ENCODE assay signal across 11 cellular contexts in the genomic region with DNA sequence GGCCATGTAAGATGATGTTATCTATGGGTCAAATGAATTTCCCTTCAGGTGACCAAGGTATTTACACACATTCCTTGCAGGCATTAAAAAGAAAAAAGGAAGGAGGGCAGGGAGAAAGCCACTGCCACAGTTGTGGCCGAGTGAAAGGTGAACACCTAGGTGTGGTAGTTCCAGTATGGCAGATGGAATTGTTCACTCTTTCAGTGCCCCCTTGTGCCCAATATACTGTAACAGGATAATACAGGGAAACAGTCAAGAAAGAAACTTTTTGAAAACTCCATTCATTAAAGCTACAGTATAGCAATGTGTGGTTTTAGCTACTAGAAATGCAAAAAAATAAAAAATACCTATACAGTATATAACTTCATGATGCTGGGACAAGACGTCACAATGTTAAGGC. TPM values are rescaled to one million over a fixed set of nuclear protein-coding genes. Genes with fewer than 3 reads are reported as not detected.
DNase-seq lines count a peak whose midpoint lies in the region; FAIRE-seq and TF ChIP-seq lines count a peak whose summit lies in the region.
"Had no signal": no experiment of that assay in that cellular context is flagged by ENCODE, and none has a peak within 500 bp of the region (broad histone marks: within the 10 kb centered on the region; RNA-seq: fewer than 3 reads in every experiment).

No MANE protein-coding gene starts in this region.

- H3K4me1 ChIP-seq in H9 (ENCODE audit: insufficient read depth, low read length): peaks cover 6% of the 10 kb centered on the region; the same call in 1 of the 2 replicates
- H3K4me1 ChIP-seq in kidney (ENCODE audit: control insufficient read depth in 1 of 2, insufficient read depth in 1 of 2, low read depth in 1 of 2, low read length in 2 of 2): no peaks in the 10 kb centered on the region
- H3K4me1 ChIP-seq: Peyer's patch had no signal

- no peak overlapping the region for H2BK20ac ChIP-seq in H9 (ENCODE audit: low read depth, low read length, poor library complexity, severe bottlenecking)

- H3K4me1 Mint-ChIP-seq in H9: peaks cover 28 to 30% of the 10 kb centered on the region in 2 experiments

- H3K27me3 ChIP-seq in H9 (ENCODE audit: insufficient read depth, low read length): no peaks in the 10 kb centered on the region
- H3K27me3 ChIP-seq: Peyer's patch had no signal

- no peak overlapping the region for H2BK5ac ChIP-seq in H9 (ENCODE audit: insufficient read length, low read length)

- in situ Hi-C loops in astrocyte of the cerebellum (cut with HindIII; ENCODE audit: low sequenced_read_pairs): no loop called here

- H3K9me3 ChIP-seq in H9 (ENCODE audit: control insufficient read depth, low read depth, low read length): no peaks in the 10 kb centered on the region
- no peaks in the 10 kb centered on the region for H3K9me3 ChIP-seq in kidney (ENCODE audit: control insufficient read depth in 1 of 2, low read length in 2 of 2)
- H3K9me3 ChIP-seq: Peyer's patch had no signal

- no peak overlapping the region for H3K18ac ChIP-seq in H9 (ENCODE audit: insufficient read length, low read depth, low read length)

- H4K8ac ChIP-seq in H9 (replicated peaks; ENCODE audit: insufficient read length, low read depth, low read length): no peak overlapping the region

- H3K9me3 Mint-ChIP-seq in H9: peaks cover 6 to 7% of the 10 kb centered on the region in 2 experiments; a peak in 3 of 5 replicates

- no peak overlapping the region for H3K27ac Mint-ChIP-seq in H9

- no peaks in the 10 kb centered on the region for H4K20me1 ChIP-seq in H9 (ENCODE audit: control insufficient read depth, insufficient read depth, insufficient read length)

- intact Hi-C loops in kidney (cut with DNase I): no loop called here

- H3K4me2 ChIP-seq in H9 (ENCODE audit: insufficient read depth, insufficient read length, low read length): no peak overlapping the region

- H4K5ac ChIP-seq in H9 (ENCODE audit: insufficient read length, low read depth, low read length): no peak overlapping the region

- DNase-seq in AG10803 (ENCODE audit: low read depth): no peak
- no peak for DNase-seq in H9
- DNase-seq in astrocyte of the cerebellum (ENCODE audit: low read depth): no peak
- no peak for DNase-seq in kidney
- DNase-seq in NCI-H510A (lab: John Stamatoyannopoulos, UW): no peak
- no peak for DNase-seq in OCI-M1 (lab: John Stamatoyannopoulos, UW)
- no peak for DNase-seq in RKO (ENCODE audit: low spot score)
- no peak for DNase-seq in kidney glomerular epithelial cell (lab: John Stamatoyannopoulos, UW)
- DNase-seq: activated naive CD4-positive, alpha-beta T cell; Kasumi-1; Peyer's patch had no signal

- H3K4me3 Mint-ChIP-seq in H9: no peak overlapping the region

- H3T11ph ChIP-seq in H9 (ENCODE audit: low read length): no peak overlapping the region

- peak; percentile 19; the same call in 1 of the 2 replicates for TF ChIP-seq CTCF in AG10803 (conservative IDR thresholded peaks at IDR 0.05; ENCODE audit: low read length)
- TF ChIP-seq CTCF in H9 (conservative IDR thresholded peaks at IDR 0.05): peak; percentile 40; the same call in 2 of the 3 replicates
- peak; percentile 22 for TF ChIP-seq CTCF in astrocyte of the cerebellum (IDR thresholded peaks at IDR 0.05; ENCODE audit: low read depth, low read length, missing control alignments)
- TF ChIP-seq CTCF in kidney (IDR thresholded peaks at IDR 0.05; ENCODE audit: borderline replicate concordance, extremely low read depth, insufficient read depth): peak; percentile 31

- no CpG with 5 or more reads among the region's 2 CpGs for WGBS in H9 (ENCODE audit: extremely low coverage, insufficient read length, low lambda C conversion rate)

- H3K4me3 ChIP-seq in AG10803 (ENCODE audit: low read length) (no peak overlapping the region), astrocyte of the cerebellum (ENCODE audit: low read depth, low read length) (no peak overlapping the region), kidney (ENCODE audit: low read length in 2 of 2) (no peak overlapping the region)
- H3K4me3 ChIP-seq: Peyer's patch had no signal

- no peak overlapping the region for H2BK120ac ChIP-seq in H9 (ENCODE audit: low read depth, low read length, poor library complexity, severe bottlenecking)

- no peak overlapping the region for H2AK5ac ChIP-seq in H9 (ENCODE audit: insufficient read length, low read length)

- H2BK15ac ChIP-seq in H9 (ENCODE audit: low read depth, low read length): no peak overlapping the region

- H3K27me3 Mint-ChIP-seq in H9 (ENCODE audit: low read depth): peaks cover 4% of the 10 kb centered on the region

- peaks cover 0 to 3% (median 3%) of the 10 kb centered on the region in 3 experiments; a peak in 3 of 7 replicates for H3K36me3 Mint-ChIP-seq in H9 (ENCODE audit: insufficient read depth in 1 of 3, low read depth in 3 of 3)

- no peak overlapping the region for H3K23ac ChIP-seq in H9 (ENCODE audit: insufficient read length, low read depth, low read length)

- H3K4ac ChIP-seq in H9 (ENCODE audit: low read depth, low read length): no peak overlapping the region

- H3K27ac ChIP-seq in H9 (ENCODE audit: insufficient read length, low read depth, low read length): no peak overlapping the region
- H3K27ac ChIP-seq in kidney (ENCODE audit: low read depth in 2 of 2, low read length in 2 of 2): no peak overlapping the region
- H3K27ac ChIP-seq: Peyer's patch had no signal

- H3K56ac ChIP-seq in H9 (ENCODE audit: insufficient read length, low read depth, low read length): no peak overlapping the region

- no peak for FAIRE-seq in kidney (lab: Jason Lieb, UNC)

- H3K9ac ChIP-seq in H9 (ENCODE audit: extremely low read depth, insufficient read length, low read length): no peak overlapping the region
- no peak overlapping the region for H3K9ac ChIP-seq in kidney (ENCODE audit: low read length in 2 of 2)

- H3K36me3 ChIP-seq in kidney (ENCODE audit: control insufficient read depth in 1 of 2, insufficient read depth in 2 of 2, low read length in 2 of 2): no peaks in the 10 kb centered on the region
- H3K36me3 ChIP-seq: Peyer's patch had no signal

- no peaks in the 10 kb centered on the region for H3K79me1 ChIP-seq in H9 (ENCODE audit: insufficient read depth, low read depth, low read length, poor library complexity, severe bottlenecking)

- no peaks in the 10 kb centered on the region for H3K23me2 ChIP-seq in H9 (ENCODE audit: insufficient read length, low read depth, low read length, poor library complexity, severe bottlenecking)

- no peak overlapping the region for H2AFZ ChIP-seq in H9 (ENCODE audit: low read length)

- no peak overlapping the region for H3K14ac ChIP-seq in H9 (ENCODE audit: insufficient read depth, low read length)

- no peaks in the 10 kb centered on the region for H3K79me2 ChIP-seq in H9 (ENCODE audit: insufficient read depth, low read length)

- H2BK12ac ChIP-seq in H9 (ENCODE audit: insufficient read length, low read depth, low read length): no peak overlapping the region

- H4K91ac ChIP-seq in H9 (ENCODE audit: insufficient read length, low read depth, low read length): no peak overlapping the region

RNA-seq across cellular contexts. Expression of a gene that starts 52.1 kb away (rescaled TPM):
- total RNA-seq in H9 (2021) (6.5 and 6.6 TPM in 2 replicates), kidney (8.7 TPM)
- 3.3 TPM for polyA plus RNA-seq in kidney (ENCODE audit: insufficient read depth, low read depth, low replicate concordance)
